In the genomic region with DNA sequence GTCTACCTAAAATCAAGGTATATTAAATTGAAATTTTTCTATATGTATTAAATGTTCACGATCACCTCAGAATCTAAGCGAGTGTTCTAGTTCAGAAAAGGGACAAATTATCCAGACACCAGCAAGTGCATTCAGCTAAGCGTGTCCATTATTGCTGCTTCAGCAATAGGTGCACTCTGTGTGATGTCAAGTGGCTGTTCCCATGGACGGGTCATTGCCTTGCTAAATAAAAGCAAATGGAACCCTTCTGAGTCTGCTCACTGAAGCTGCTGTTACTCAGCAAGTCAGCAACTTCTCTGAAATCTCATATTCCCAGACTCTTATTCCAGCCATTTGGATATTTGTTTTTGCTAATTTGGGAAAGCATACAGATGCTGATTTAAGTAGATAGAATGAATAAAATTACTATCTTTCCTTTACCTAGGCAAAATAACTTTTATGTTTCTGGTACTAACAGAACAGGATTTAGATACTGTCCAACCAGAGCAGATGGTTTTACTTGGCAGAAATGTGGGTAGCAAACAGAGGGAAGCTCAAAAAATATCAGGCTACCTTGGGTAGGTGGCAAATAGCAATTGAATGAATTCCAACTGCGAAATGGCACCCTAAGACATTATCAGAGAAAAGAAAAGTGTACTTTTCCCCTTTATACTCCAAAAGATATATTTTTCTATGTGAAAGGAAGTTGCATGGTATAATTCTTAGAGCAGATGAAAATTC, we compare ENCODE assay signal across 25 cellular contexts.
"Had no signal": no experiment of that assay in that cellular context is flagged by ENCODE, and none has a peak within 500 bp of the region (broad histone marks: within the 10 kb centered on the region; RNA-seq: fewer than 3 reads in every experiment).

No MANE protein-coding gene starts in this region.

- H3K36me3 Mint-ChIP-seq: activated CD4-positive, alpha-beta memory T cell treated with anti-CD3 and anti-CD28 coated beads for 36 hours; activated naive CD4-positive, alpha-beta T cell treated with anti-CD3 and anti-CD28 coated beads, Interleukin-2, amount 10 ng/mL, durations not matched to agents 7 days and 5 days; activated naive CD8-positive, alpha-beta T cell treated with anti-CD3 and anti-CD28 coated beads, Interleukin-2, amount 10 ng/mL, durations not matched to agents 7 days and 5 days; natural killer cell; neural progenitor cell; stimulated activated naive B cell treated with anti-CD40 and anti-IgM and Interleukin-4, amounts not matched to agents 10 μg/mL and 1 μg/mL and 100 μg/mL, for 72 hours had no signal

- ATAC-seq: natural killer cell; psoas muscle; stimulated activated naive B cell treated with anti-CD40 and anti-IgM and Interleukin-4, amounts not matched to agents 10 μg/mL and 1 μg/mL and 100 μg/mL, for 72 hours had no signal

- H3K27me3 Mint-ChIP-seq: activated CD4-positive, alpha-beta memory T cell treated with anti-CD3 and anti-CD28 coated beads for 36 hours; activated CD4-positive, alpha-beta T cell treated with anti-CD3 and anti-CD28 coated beads, Interleukin-2, amount 10 ng/mL, durations not matched to agents 24 days and 14 days; activated naive CD4-positive, alpha-beta T cell treated with anti-CD3 and anti-CD28 coated beads, Interleukin-2, amount 10 ng/mL, durations not matched to agents 7 days and 5 days; activated naive CD8-positive, alpha-beta T cell treated with anti-CD3 and anti-CD28 coated beads, Interleukin-2, amount 10 ng/mL, durations not matched to agents 7 days and 5 days; stimulated activated naive B cell treated with anti-CD40 and anti-IgM and Interleukin-4, amounts not matched to agents 10 μg/mL and 1 μg/mL and 100 μg/mL, for 72 hours had no signal

- DNase-seq: activated CD4-positive, alpha-beta memory T cell treated with anti-CD3 and anti-CD28 coated beads for 36 hours; activated CD4-positive, alpha-beta T cell treated with anti-CD3 and anti-CD28 coated beads, Interleukin-2, amount 10 ng/mL, durations not matched to agents 24 days and 14 days; activated CD4-positive, CD25-positive, alpha-beta regulatory T cell treated with anti-CD3 and anti-CD28 coated beads, Interleukin-2, amount 50 U/mL, for 72 hours; activated CD8-positive, alpha-beta memory T cell treated with anti-CD3 and anti-CD28 coated beads, Interleukin-2, amount 50 U/mL, for 4 hours; activated gamma-delta T cell; activated naive CD4-positive, alpha-beta T cell treated with anti-CD3 and anti-CD28 coated beads, Interleukin-2, amount 10 ng/mL, durations not matched to agents 7 days and 5 days; activated naive CD8-positive, alpha-beta T cell treated with anti-CD3 and anti-CD28 coated beads, Interleukin-2, amount 10 ng/mL, durations not matched to agents 7 days and 5 days; activated T-cell treated with anti-CD3 and anti-CD28 coated beads, Interleukin-2, amount 50 U/mL, for 1 hour; amygdala; dermis blood vessel endothelial cell; effector CD4-positive, alpha-beta T cell; esophagus squamous epithelium; left ventricle myocardium inferior; mesendoderm; natural killer cell; occipital lobe; psoas muscle; stimulated activated CD4-positive, alpha-beta T cell treated with anti-CD3 and anti-CD28 coated beads, Interleukin-1b, Interleukin-23, amount 100 ng/mL, for 48 hours; stimulated activated CD4-positive, alpha-beta T cell treated with anti-CD3 and anti-CD28 coated beads, Interleukin-4, amount 100 ng/mL, for 4 hours; stimulated activated CD8-positive, alpha-beta memory T cell treated with anti-CD3 and anti-CD28 coated beads, Interleukin-4, amount 100 ng/mL, for 48 hours; stimulated activated naive B cell treated with anti-CD40 and anti-IgM and Interleukin-4, amounts not matched to agents 10 μg/mL and 1 μg/mL and 100 μg/mL, for 72 hours; stomach; tibial artery; WERI-Rb-1 had no signal

- H3K4me3 Mint-ChIP-seq: activated CD4-positive, alpha-beta memory T cell treated with anti-CD3 and anti-CD28 coated beads for 36 hours; activated CD4-positive, alpha-beta T cell treated with anti-CD3 and anti-CD28 coated beads, Interleukin-2, amount 10 ng/mL, durations not matched to agents 24 days and 14 days; activated naive CD4-positive, alpha-beta T cell treated with anti-CD3 and anti-CD28 coated beads, Interleukin-2, amount 10 ng/mL, durations not matched to agents 7 days and 5 days; activated naive CD8-positive, alpha-beta T cell treated with anti-CD3 and anti-CD28 coated beads, Interleukin-2, amount 10 ng/mL, durations not matched to agents 7 days and 5 days; natural killer cell; neural progenitor cell; stimulated activated naive B cell treated with anti-CD40 and anti-IgM and Interleukin-4, amounts not matched to agents 10 μg/mL and 1 μg/mL and 100 μg/mL, for 72 hours had no signal

- H3K27ac Mint-ChIP-seq: activated CD4-positive, alpha-beta memory T cell treated with anti-CD3 and anti-CD28 coated beads for 36 hours; activated CD4-positive, alpha-beta T cell treated with anti-CD3 and anti-CD28 coated beads, Interleukin-2, amount 10 ng/mL, durations not matched to agents 24 days and 14 days; activated naive CD4-positive, alpha-beta T cell treated with anti-CD3 and anti-CD28 coated beads, Interleukin-2, amount 10 ng/mL, durations not matched to agents 7 days and 5 days; activated naive CD8-positive, alpha-beta T cell treated with anti-CD3 and anti-CD28 coated beads, Interleukin-2, amount 10 ng/mL, durations not matched to agents 7 days and 5 days; natural killer cell; neural progenitor cell; stimulated activated naive B cell treated with anti-CD40 and anti-IgM and Interleukin-4, amounts not matched to agents 10 μg/mL and 1 μg/mL and 100 μg/mL, for 72 hours had no signal

- H3K9me3 Mint-ChIP-seq: activated CD4-positive, alpha-beta memory T cell treated with anti-CD3 and anti-CD28 coated beads for 36 hours; activated CD4-positive, alpha-beta T cell treated with anti-CD3 and anti-CD28 coated beads, Interleukin-2, amount 10 ng/mL, durations not matched to agents 24 days and 14 days; activated naive CD4-positive, alpha-beta T cell treated with anti-CD3 and anti-CD28 coated beads, Interleukin-2, amount 10 ng/mL, durations not matched to agents 7 days and 5 days; activated naive CD8-positive, alpha-beta T cell treated with anti-CD3 and anti-CD28 coated beads, Interleukin-2, amount 10 ng/mL, durations not matched to agents 7 days and 5 days; neural progenitor cell had no signal

- H3K4me1 Mint-ChIP-seq: activated CD4-positive, alpha-beta T cell treated with anti-CD3 and anti-CD28 coated beads, Interleukin-2, amount 10 ng/mL, durations not matched to agents 24 days and 14 days; activated naive CD4-positive, alpha-beta T cell treated with anti-CD3 and anti-CD28 coated beads, Interleukin-2, amount 10 ng/mL, durations not matched to agents 7 days and 5 days; activated naive CD8-positive, alpha-beta T cell treated with anti-CD3 and anti-CD28 coated beads, Interleukin-2, amount 10 ng/mL, durations not matched to agents 7 days and 5 days; natural killer cell; stimulated activated naive B cell treated with anti-CD40 and anti-IgM and Interleukin-4, amounts not matched to agents 10 μg/mL and 1 μg/mL and 100 μg/mL, for 72 hours had no signal
